In the genomic region with DNA sequence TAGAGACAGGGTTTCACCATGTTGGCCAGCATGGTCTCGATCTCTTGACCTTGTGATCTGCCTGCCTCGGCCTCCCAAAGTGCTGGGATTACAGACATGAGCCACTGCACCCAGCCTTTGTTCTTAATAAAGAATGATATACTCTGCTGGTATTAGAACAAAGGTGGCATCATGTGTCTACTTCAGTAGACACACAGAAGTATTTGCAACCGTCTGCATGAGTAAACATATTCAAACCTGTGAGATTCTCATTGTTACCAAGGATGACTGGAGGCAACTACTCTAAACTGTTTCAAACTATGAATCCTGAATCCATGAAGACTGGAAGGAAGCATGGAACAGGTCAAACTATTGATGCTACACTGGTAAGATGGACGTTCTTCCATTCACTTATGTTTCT, we compare ENCODE assay signal across 20 cellular contexts.
"Had no signal": no experiment of that assay in that cellular context is flagged by ENCODE, and none has a peak within 500 bp of the region (broad histone marks: within the 10 kb centered on the region; RNA-seq: fewer than 3 reads in every experiment).

No MANE protein-coding gene starts in this region.

- H3K4me3 ChIP-seq: left ventricle myocardium inferior, ovary, prostate gland, right atrium auricular region had no signal

- H3K36me3 Mint-ChIP-seq: WTC11 had no signal

- H3K4me1 ChIP-seq: left ventricle myocardium inferior, prostate gland, right atrium auricular region had no signal

- H3K4me3 Mint-ChIP-seq: activated naive CD8-positive, alpha-beta T cell treated with anti-CD3 and anti-CD28 coated beads, Interleukin-2, amount 10 ng/mL, durations not matched to agents 7 days and 5 days; activated T-cell treated with anti-CD3 and anti-CD28 coated beads, Interleukin-2, amount 50 U/mL, for 24 hours; endodermal cell; immature natural killer cell; naive thymus-derived CD8-positive, alpha-beta T cell; WTC11 had no signal

- H3K27ac Mint-ChIP-seq: activated naive CD8-positive, alpha-beta T cell treated with anti-CD3 and anti-CD28 coated beads, Interleukin-2, amount 10 ng/mL, durations not matched to agents 7 days and 5 days; activated T-cell treated with anti-CD3 and anti-CD28 coated beads, Interleukin-2, amount 50 U/mL, for 24 hours; activated T-helper 2 cell treated with anti-CD3 and anti-CD28 coated beads, Interferon-gamma antibody, Interleukin-2, Interleukin-4, amounts not matched to agents 10 μg/mL and 5 μg/mL and 100 μg/mL, durations not matched to agents 14 hours and 24 hours and 36 hours; endodermal cell; immature natural killer cell; WTC11 had no signal

- H3K27me3 ChIP-seq: ovary, right atrium auricular region had no signal

- H3K27ac ChIP-seq: left ventricle myocardium inferior, ovary, right atrium auricular region had no signal

- H3K27me3 Mint-ChIP-seq: activated naive CD8-positive, alpha-beta T cell treated with anti-CD3 and anti-CD28 coated beads, Interleukin-2, amount 10 ng/mL, durations not matched to agents 7 days and 5 days; activated T-cell treated with anti-CD3 and anti-CD28 coated beads, Interleukin-2, amount 50 U/mL, for 24 hours; naive thymus-derived CD8-positive, alpha-beta T cell had no signal

- H3K9me3 Mint-ChIP-seq: activated naive CD8-positive, alpha-beta T cell treated with anti-CD3 and anti-CD28 coated beads, Interleukin-2, amount 10 ng/mL, durations not matched to agents 7 days and 5 days; activated T-cell treated with anti-CD3 and anti-CD28 coated beads, Interleukin-2, amount 50 U/mL, for 24 hours; activated T-helper 2 cell treated with anti-CD3 and anti-CD28 coated beads, Interferon-gamma antibody, Interleukin-2, Interleukin-4, amounts not matched to agents 10 μg/mL and 5 μg/mL and 100 μg/mL, durations not matched to agents 14 hours and 24 hours and 36 hours; immature natural killer cell; naive thymus-derived CD8-positive, alpha-beta T cell; WTC11 had no signal

- DNase-seq: activated naive CD4-positive, alpha-beta T cell treated with Interleukin-2 at 50 U/mL for 16 hours; activated naive CD8-positive, alpha-beta T cell treated with anti-CD3 and anti-CD28 coated beads, Interleukin-2, amount 10 ng/mL, durations not matched to agents 7 days and 5 days; activated T-cell treated with anti-CD3 and anti-CD28 coated beads, Interleukin-2, amount 50 U/mL, for 24 hours; amniotic stem cell; cerebellar nuclear complex; cortex of kidney; endodermal cell; immature natural killer cell; kidney glomerular epithelial cell; left ventricle myocardium inferior; naive thymus-derived CD8-positive, alpha-beta T cell; ovary; stimulated activated CD4-positive, alpha-beta T cell treated with anti-CD3 and anti-CD28 coated beads, Interleukin-4, amount 100 ng/mL, for 24 hours; stimulated activated naive CD4-positive, alpha-beta T cell treated with Interleukin-2 at 50 U/mL for 16 hours; T-helper 1 cell; T-helper 9 cell had no signal

- H3K4me1 Mint-ChIP-seq: endodermal cell, immature natural killer cell had no signal

- H3K9me3 ChIP-seq: left ventricle myocardium inferior, ovary, prostate gland, right atrium auricular region had no signal

- ATAC-seq: naive thymus-derived CD8-positive, alpha-beta T cell; WTC11 had no signal

- H3K36me3 ChIP-seq: ovary, prostate gland had no signal
